In the genomic region with DNA sequence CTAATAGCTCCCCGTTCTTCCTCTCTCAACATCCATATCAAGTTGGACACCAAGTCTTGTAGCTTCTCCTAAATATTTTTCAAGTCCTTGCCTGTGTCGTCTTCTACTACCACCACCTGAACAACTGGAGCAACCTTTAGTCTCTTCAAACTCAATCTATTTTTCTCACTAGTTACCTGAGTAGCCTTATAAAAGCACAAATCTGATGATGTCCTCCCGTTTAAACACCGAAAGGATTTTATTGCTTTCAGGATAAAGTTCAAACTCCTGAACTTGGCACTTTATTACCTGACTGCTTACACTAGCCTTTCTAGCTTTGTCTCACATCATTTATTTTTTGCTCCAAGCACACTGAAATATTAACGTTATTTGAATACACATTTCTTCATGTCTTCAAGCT, we compare ENCODE assay signal across 13 cellular contexts. TPM values are rescaled to one million over a fixed set of nuclear protein-coding genes. Genes with fewer than 3 reads are reported as not detected.
A peak's percentile ranks its signal among the peaks of the same experiment; 100 is the strongest.
DNase-seq lines count a peak whose midpoint lies in the region; ATAC-seq and TF ChIP-seq lines count a peak whose summit lies in the region.
"Had no signal": no experiment of that assay in that cellular context is flagged by ENCODE, and none has a peak within 500 bp of the region (broad histone marks: within the 10 kb centered on the region; RNA-seq: fewer than 3 reads in every experiment).

No MANE protein-coding gene starts in this region.

- no peak for ATAC-seq in stimulated activated naive CD8-positive, alpha-beta T cell treated with anti-CD3 and anti-CD28 coated beads, Interleukin-15, amount 100 ng/mL, for 72 hours
- ATAC-seq in GM18505 (IDR thresholded peaks at IDR 0.05; ENCODE audit: unreplicated experiment) = no peak
- no peak for ATAC-seq in HG03354 (IDR thresholded peaks at IDR 0.05; ENCODE audit: poor library complexity, severe bottlenecking, unreplicated experiment)
- no peak for ATAC-seq in GM21786 (IDR thresholded peaks at IDR 0.05; ENCODE audit: unreplicated experiment)
- ATAC-seq: Panc1 had no signal

- peak overlapping the region; percentile 84 for H3K4me3 Mint-ChIP-seq in activated naive CD4-positive, alpha-beta T cell treated with anti-CD3 and anti-CD28 coated beads, Interleukin-2, amount 50 U/mL, for 24 hours
- H3K4me3 Mint-ChIP-seq in activated T-helper 2 cell treated with anti-CD3 and anti-CD28 coated beads, Interferon-gamma antibody, Interleukin-2, Interleukin-4, amounts not matched to agents 10 μg/mL and 5 μg/mL and 100 μg/mL, durations not matched to agents 14 hours and 24 hours and 36 hours (ENCODE audit: low read depth) = peak overlapping the region; percentile 15
- H3K4me3 Mint-ChIP-seq in mesothelial cell of epicardium = peak overlapping the region; percentile 26
- H3K4me3 Mint-ChIP-seq in stimulated activated naive CD8-positive, alpha-beta T cell treated with anti-CD3 and anti-CD28 coated beads, Interleukin-15, amount 100 ng/mL, for 72 hours = peak overlapping the region; percentile 0 to 5

- no peaks in the 10 kb centered on the region for H3K27me3 Mint-ChIP-seq in activated naive CD4-positive, alpha-beta T cell treated with anti-CD3 and anti-CD28 coated beads, Interleukin-2, amount 50 U/mL, for 24 hours
- peaks cover 25% of the 10 kb centered on the region for H3K27me3 Mint-ChIP-seq in activated T-helper 2 cell treated with anti-CD3 and anti-CD28 coated beads, Interferon-gamma antibody, Interleukin-2, Interleukin-4, amounts not matched to agents 10 μg/mL and 5 μg/mL and 100 μg/mL, durations not matched to agents 14 hours and 24 hours and 36 hours (ENCODE audit: low read depth)
- H3K27me3 Mint-ChIP-seq in mesothelial cell of epicardium (ENCODE audit: low read depth) = no peaks in the 10 kb centered on the region
- H3K27me3 Mint-ChIP-seq in stimulated activated naive CD8-positive, alpha-beta T cell treated with anti-CD3 and anti-CD28 coated beads, Interleukin-15, amount 100 ng/mL, for 72 hours = no peaks in the 10 kb centered on the region

- no peaks in the 10 kb centered on the region for H3K36me3 Mint-ChIP-seq in activated naive CD4-positive, alpha-beta T cell treated with anti-CD3 and anti-CD28 coated beads, Interleukin-2, amount 50 U/mL, for 24 hours
- no peaks in the 10 kb centered on the region for H3K36me3 Mint-ChIP-seq in activated T-helper 2 cell treated with anti-CD3 and anti-CD28 coated beads, Interferon-gamma antibody, Interleukin-2, Interleukin-4, amounts not matched to agents 10 μg/mL and 5 μg/mL and 100 μg/mL, durations not matched to agents 14 hours and 24 hours and 36 hours (ENCODE audit: low read depth)
- no peaks in the 10 kb centered on the region for H3K36me3 Mint-ChIP-seq in mesothelial cell of epicardium

- no peak for TF ChIP-seq POLR2A in GM18505 (IDR thresholded peaks at IDR 0.05; ENCODE audit: borderline replicate concordance, extremely low read depth, insufficient read depth, insufficient read length)

- no peak for TF ChIP-seq CTCF in mesothelial cell of epicardium (IDR thresholded peaks at IDR 0.05; ENCODE audit: unreplicated experiment)

- intact Hi-C loops in activated T-helper 2 cell treated with anti-CD3 and anti-CD28 coated beads, Interferon-gamma antibody, Interleukin-2, Interleukin-4, amounts not matched to agents 10 μg/mL and 5 μg/mL and 100 μg/mL, durations not matched to agents 14 hours and 24 hours and 36 hours (cut with micrococcal nuclease) = loop anchor here (2.0 to 10.0 kb wide), 2 partner anchors 64 to 110 kb away; partner anchors contain the start of gene AQP11

- no peak for DNase-seq in activated naive CD4-positive, alpha-beta T cell treated with anti-CD3 and anti-CD28 coated beads, Interleukin-2, amount 50 U/mL, for 16 hours
- DNase-seq in activated T-helper 2 cell treated with anti-CD3 and anti-CD28 coated beads, Interferon-gamma antibody, Interleukin-2, Interleukin-4, amounts not matched to agents 10 μg/mL and 5 μg/mL and 100 μg/mL, durations not matched to agents 14 hours and 24 hours and 36 hours (ENCODE audit: low spot score) = no peak
- no peak for DNase-seq in mesothelial cell of epicardium (ENCODE audit: low spot score in 2 of 2, unreplicated experiment in 2 of 2)
- DNase-seq in stimulated activated naive CD8-positive, alpha-beta T cell treated with anti-CD3 and anti-CD28 coated beads, Interleukin-15, amount 100 ng/mL, for 72 hours = no peak
- DNase-seq: mesendoderm; NCI-H1105; NCI-H2227 treated with DMSO at 0.1 percent for 48 hours; stimulated activated CD4-positive, alpha-beta T cell treated with anti-CD3 and anti-CD28 coated beads, Interleukin-1b, Interleukin-23, amount 100 ng/mL, for 48 hours had no signal

- peak overlapping the region; percentile 80 for H3K27ac Mint-ChIP-seq in activated naive CD4-positive, alpha-beta T cell treated with anti-CD3 and anti-CD28 coated beads, Interleukin-2, amount 50 U/mL, for 24 hours
- no peak overlapping the region for H3K27ac Mint-ChIP-seq in activated T-helper 2 cell treated with anti-CD3 and anti-CD28 coated beads, Interferon-gamma antibody, Interleukin-2, Interleukin-4, amounts not matched to agents 10 μg/mL and 5 μg/mL and 100 μg/mL, durations not matched to agents 14 hours and 24 hours and 36 hours
- peak overlapping the region; percentile 99 for H3K27ac Mint-ChIP-seq in mesothelial cell of epicardium
- H3K27ac Mint-ChIP-seq in stimulated activated naive CD8-positive, alpha-beta T cell treated with anti-CD3 and anti-CD28 coated beads, Interleukin-15, amount 100 ng/mL, for 72 hours = no peak overlapping the region

- H3K9me3 Mint-ChIP-seq in activated naive CD4-positive, alpha-beta T cell treated with anti-CD3 and anti-CD28 coated beads, Interleukin-2, amount 50 U/mL, for 24 hours = no peaks in the 10 kb centered on the region
- H3K9me3 Mint-ChIP-seq in activated T-helper 2 cell treated with anti-CD3 and anti-CD28 coated beads, Interferon-gamma antibody, Interleukin-2, Interleukin-4, amounts not matched to agents 10 μg/mL and 5 μg/mL and 100 μg/mL, durations not matched to agents 14 hours and 24 hours and 36 hours = no peaks in the 10 kb centered on the region
- no peaks in the 10 kb centered on the region for H3K9me3 Mint-ChIP-seq in mesothelial cell of epicardium
- H3K9me3 Mint-ChIP-seq in stimulated activated naive CD8-positive, alpha-beta T cell treated with anti-CD3 and anti-CD28 coated beads, Interleukin-15, amount 100 ng/mL, for 72 hours = no peaks in the 10 kb centered on the region

- peaks cover 12% of the 10 kb centered on the region for H3K4me1 Mint-ChIP-seq in activated naive CD4-positive, alpha-beta T cell treated with anti-CD3 and anti-CD28 coated beads, Interleukin-2, amount 50 U/mL, for 24 hours
- peaks cover 17% of the 10 kb centered on the region for H3K4me1 Mint-ChIP-seq in activated T-helper 2 cell treated with anti-CD3 and anti-CD28 coated beads, Interferon-gamma antibody, Interleukin-2, Interleukin-4, amounts not matched to agents 10 μg/mL and 5 μg/mL and 100 μg/mL, durations not matched to agents 14 hours and 24 hours and 36 hours (ENCODE audit: low read depth)
- H3K4me1 Mint-ChIP-seq in mesothelial cell of epicardium = peaks cover 38% of the 10 kb centered on the region
- peaks cover 19% of the 10 kb centered on the region for H3K4me1 Mint-ChIP-seq in stimulated activated naive CD8-positive, alpha-beta T cell treated with anti-CD3 and anti-CD28 coated beads, Interleukin-15, amount 100 ng/mL, for 72 hours

RNA-seq across cellular contexts. Expression of gene PAK1, which starts 1.3 kb away (rescaled TPM):
- total RNA-seq in activated T-helper 2 cell treated with anti-CD3 and anti-CD28 coated beads, Interferon-gamma antibody, Interleukin-2, Interleukin-4, amounts not matched to agents 10 μg/mL and 5 μg/mL and 100 μg/mL, durations not matched to agents 14 hours and 24 hours and 36 hours = 39.0 and 40.7 TPM in 2 replicates
- total RNA-seq in mesothelial cell of epicardium = 83.2 to 89.3 TPM (median 83.8 TPM) in 3 replicates

Comparison
In these comparisons a context has a peak if more than half of its experiments do, and no peak if none do; other contexts are left out.
1. H3K27ac Mint-ChIP-seq: peak in activated naive CD4-positive, alpha-beta T cell treated with anti-CD3 and anti-CD28 coated beads, Interleukin-2, amount 50 U/mL, for 24 hours (single experiment) and mesothelial cell of epicardium (single experiment); none in activated T-helper 2 cell treated with anti-CD3 and anti-CD28 coated beads, Interferon-gamma antibody, Interleukin-2, Interleukin-4, amounts not matched to agents 10 μg/mL and 5 μg/mL and 100 μg/mL, durations not matched to agents 14 hours and 24 hours and 36 hours (single experiment) and stimulated activated naive CD8-positive, alpha-beta T cell treated with anti-CD3 and anti-CD28 coated beads, Interleukin-15, amount 100 ng/mL, for 72 hours (0 of 2).
2. H3K4me3 Mint-ChIP-seq: peak in every context shown above with its lines; median percentile 84 in activated naive CD4-positive, alpha-beta T cell treated with anti-CD3 and anti-CD28 coated beads, Interleukin-2, amount 50 U/mL, for 24 hours; 26 in mesothelial cell of epicardium; 15 in activated T-helper 2 cell treated with anti-CD3 and anti-CD28 coated beads, Interferon-gamma antibody, Interleukin-2, Interleukin-4, amounts not matched to agents 10 μg/mL and 5 μg/mL and 100 μg/mL, durations not matched to agents 14 hours and 24 hours and 36 hours; 2 in stimulated activated naive CD8-positive, alpha-beta T cell treated with anti-CD3 and anti-CD28 coated beads, Interleukin-15, amount 100 ng/mL, for 72 hours.